Comparison of ENCODE assay signal across 9 cellular contexts in the genomic region with DNA sequence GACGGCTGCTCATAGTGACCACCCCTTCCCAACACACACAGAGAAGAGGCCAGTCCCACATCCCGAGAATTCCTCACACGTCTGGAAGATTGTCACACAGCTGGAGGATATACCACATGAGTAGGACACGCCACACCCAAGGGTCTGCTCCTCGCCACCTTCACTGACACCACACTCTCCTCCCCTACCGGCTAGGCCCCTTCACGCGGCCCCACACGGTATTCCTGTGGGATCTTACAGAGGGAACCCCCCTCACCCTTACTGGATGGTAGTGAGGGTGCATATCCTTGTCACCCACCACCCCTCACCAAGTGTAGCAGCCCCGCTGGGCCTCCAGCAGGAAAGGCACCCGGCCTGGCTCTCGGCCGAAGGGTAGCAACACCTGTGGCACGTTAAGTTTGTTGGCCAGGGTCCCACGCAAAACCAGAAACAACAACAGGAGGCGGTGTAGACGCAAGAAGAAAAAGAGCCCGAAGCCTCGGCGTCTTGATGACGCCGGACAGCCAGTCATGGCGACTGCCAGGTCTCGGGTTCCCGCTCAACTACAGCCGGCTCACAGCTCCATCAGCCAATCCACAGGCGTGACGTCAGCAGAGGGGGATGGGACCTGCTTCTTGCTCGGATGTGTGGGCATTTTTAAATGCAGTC. TPM values are rescaled to one million over a fixed set of nuclear protein-coding genes. Genes with fewer than 3 reads are reported as not detected.
DNase-seq lines count a peak whose midpoint lies in the region; ATAC-seq and TF ChIP-seq lines count a peak whose summit lies in the region.
"Had no signal": no experiment of that assay in that cellular context is flagged by ENCODE, and none has a peak within 500 bp of the region (broad histone marks: within the 10 kb centered on the region; RNA-seq: fewer than 3 reads in every experiment).

A gene (minus strand): TSS at position 540 of the 648 bp plus-strand sequence.

- intact Hi-C loops in left lung (cut with DNase I) = no loop called here
- intact Hi-C loops in Calu3 (cut with micrococcal nuclease; ENCODE audit: unreplicated experiment) = no loop called here

- no peak for ATAC-seq in central memory CD8-positive, alpha-beta T cell (replicated peaks; ENCODE audit: extremely low read depth, poor library complexity, severe bottlenecking)
- peak; percentile 81 for ATAC-seq in left lung

- H3K27me3 ChIP-seq in left lung (no peaks in the 10 kb centered on the region), thymus (ENCODE audit: control insufficient read depth, insufficient read depth) (no peaks in the 10 kb centered on the region)

- no peak within 1 kb of the TSS for H3K4me3 ChIP-seq in left lung
- no peak within 1 kb of the TSS for H3K4me3 ChIP-seq in thymus (ENCODE audit: low read length)

- H3K36me3 Mint-ChIP-seq in central memory CD8-positive, alpha-beta T cell (ENCODE audit: insufficient read depth) = peaks cover 36% of the 10 kb centered on the region
- H3K36me3 Mint-ChIP-seq in Calu3 (ENCODE audit: insufficient read depth, unreplicated experiment) = peaks cover 41% of the 10 kb centered on the region

- peak within 1 kb of the TSS; percentile 98 for H3K27ac Mint-ChIP-seq in central memory CD8-positive, alpha-beta T cell (ENCODE audit: low read depth)
- H3K27ac Mint-ChIP-seq in Calu3 (ENCODE audit: unreplicated experiment) = no peak within 1 kb of the TSS

- TF ChIP-seq CTCF in left lung (IDR thresholded peaks at IDR 0.05) (no peak), Calu3 (IDR thresholded peaks at IDR 0.05; ENCODE audit: unreplicated experiment) (no peak)

- H3K4me1 Mint-ChIP-seq in central memory CD8-positive, alpha-beta T cell = peaks cover 45% of the 10 kb centered on the region
- H3K4me1 Mint-ChIP-seq in Calu3 (ENCODE audit: low read depth, unreplicated experiment) = peaks cover 26% of the 10 kb centered on the region

- H3K9me3 Mint-ChIP-seq in central memory CD8-positive, alpha-beta T cell = no peaks in the 10 kb centered on the region
- no peaks in the 10 kb centered on the region for H3K9me3 Mint-ChIP-seq in Calu3 (ENCODE audit: low read depth, unreplicated experiment)

- H3K4me1 ChIP-seq in left lung = peaks cover 13 to 65% of the 10 kb centered on the region in 2 donors
- H3K4me1 ChIP-seq in thymus (ENCODE audit: control insufficient read depth, insufficient read depth, low read length) = peaks cover 13% of the 10 kb centered on the region

- peak within 1 kb of the TSS; percentile 71 for H3K4me3 Mint-ChIP-seq in central memory CD8-positive, alpha-beta T cell
- no peak within 1 kb of the TSS for H3K4me3 Mint-ChIP-seq in Calu3 (ENCODE audit: low read depth, unreplicated experiment)

- DNase-seq in activated CD4-positive, alpha-beta T cell treated with anti-CD3 and anti-CD28 coated beads for 48 hours = peak; percentile 13
- no peak for DNase-seq in activated CD4-positive, alpha-beta T cell treated with anti-CD3 and anti-CD28 coated beads for 4 hours
- peak in 1 of 2 donors; percentile 48 for DNase-seq in central memory CD8-positive, alpha-beta T cell (ENCODE audit: low spot score in 2 of 2)
- peak; percentile 83 to 85 for DNase-seq in left lung
- DNase-seq in Calu3 = no peak
- no peak for DNase-seq in hippocampal formation (lab: John Stamatoyannopoulos, UW)
- DNase-seq in NCI-H1417 treated with DMSO at 0.1 percent for 48 hours (lab: John Stamatoyannopoulos, UW) = no peak

- no peaks in the 10 kb centered on the region for H3K27me3 Mint-ChIP-seq in central memory CD8-positive, alpha-beta T cell
- no peaks in the 10 kb centered on the region for H3K27me3 Mint-ChIP-seq in Calu3 (ENCODE audit: unreplicated experiment)

- CTCF ChIA-PET in Calu3 (lab: Charles Lee) = interaction anchor here (0.6 kb wide), 1 partner anchor 155 kb away, joined by 7 read pairs; no protein-coding TSS in a partner anchor

- H3K27ac ChIP-seq in left lung (peak within 1 kb of the TSS; percentile 76 to 85), thymus (ENCODE audit: low read depth) (peak within 1 kb of the TSS; percentile 60)

- WGBS in thymus = 97% methylated on average over 29 of the region's 29 CpGs

- H3K36me3 ChIP-seq in left lung (peaks cover 0 to 54% of the 10 kb centered on the region in 2 donors), thymus (ENCODE audit: control insufficient read depth, insufficient read depth) (peaks cover 24% of the 10 kb centered on the region)

- H3K9me3 ChIP-seq in left lung = no peaks in the 10 kb centered on the region
- no peaks in the 10 kb centered on the region for H3K9me3 ChIP-seq in thymus (ENCODE audit: control insufficient read depth)

- no TSS peak for BruUV-seq in Calu3 (replicated peaks; lab: Mats Ljungman, UMichigan)

RNA-seq across cellular contexts. Expression of the gene that starts here (rescaled TPM):
- total RNA-seq in left lung = under 1 TPM; 0.16 to 0.26 TPM
- polyA plus RNA-seq in thymus = 0.05 TPM
- total RNA-seq in Calu3 (2022) = 0.12 TPM in 1 of 2 replicates, not detected in the other
- polyA plus RNA-seq: BJ had no signal

Comparison
In these comparisons a context has a peak if more than half of its experiments do, and no peak if none do; other contexts are left out.
1. Peak in DNase-seq, ATAC-seq and H3K27ac ChIP-seq in left lung; RNA of the gene not detected or under 1 TPM.